In the genomic region with DNA sequence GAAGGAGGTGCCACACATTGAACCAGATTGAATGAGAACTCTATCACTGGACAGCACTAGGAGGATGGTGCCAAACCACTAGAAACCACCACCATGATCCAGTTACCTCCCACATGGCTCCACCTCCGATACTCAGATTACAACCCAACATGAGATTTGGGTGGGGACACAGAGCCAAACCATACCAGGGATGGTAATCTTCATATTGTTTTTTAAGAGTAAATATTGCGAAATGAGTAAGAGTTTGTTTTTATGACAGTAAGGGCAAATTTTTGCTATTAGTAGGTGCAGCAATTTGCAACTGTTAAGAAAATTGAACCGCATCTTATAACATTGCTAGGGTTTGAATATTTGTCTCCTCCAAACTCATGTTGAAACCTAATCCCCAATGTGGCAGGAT, we compare ENCODE assay signal across 5 cellular contexts.
"Had no signal": no experiment of that assay in that cellular context is flagged by ENCODE, and none has a peak within 500 bp of the region (broad histone marks: within the 10 kb centered on the region; RNA-seq: fewer than 3 reads in every experiment).

No MANE protein-coding gene starts in this region.

- H3K4me3 ChIP-seq: K562 had no signal

- ATAC-seq: HepG2, K562 had no signal

- H3K27ac ChIP-seq: HL-60 had no signal

- DNase-seq: KBM-7, KG1 had no signal
